Comparison of ENCODE assay signal across 14 cellular contexts in genomic region chr16:27729516-27730304, GRCh38.
DNase-seq lines count a peak whose midpoint lies in the region; ATAC-seq and TF ChIP-seq lines count a peak whose summit lies in the region.
"Had no signal": no experiment of that assay in that cellular context is flagged by ENCODE, and none has a peak within 500 bp of the region (broad histone marks: within the 10 kb centered on the region; RNA-seq: fewer than 3 reads in every experiment).

No MANE protein-coding gene starts in this region.

- peaks cover 4% of the 10 kb centered on the region for H3K27me3 Mint-ChIP-seq in nephron progenitor cell (ENCODE audit: low read depth, poor library complexity)
- H3K27me3 Mint-ChIP-seq: activated CD4-positive, alpha-beta T cell treated with anti-CD3 and anti-CD28 coated beads, Interleukin-2, amount 10 ng/mL, durations not matched to agents 24 days and 14 days had no signal

- no peak overlapping the region for H3K27ac Mint-ChIP-seq in nephron progenitor cell
- H3K27ac Mint-ChIP-seq: activated CD4-positive, alpha-beta T cell treated with anti-CD3 and anti-CD28 coated beads, Interleukin-2, amount 10 ng/mL, durations not matched to agents 24 days and 14 days had no signal

- no peak overlapping the region for H3K4me3 ChIP-seq in coronary artery

- peak overlapping the region; percentile 2 for H3K4me3 Mint-ChIP-seq in nephron progenitor cell
- H3K4me3 Mint-ChIP-seq: activated CD4-positive, alpha-beta T cell treated with anti-CD3 and anti-CD28 coated beads, Interleukin-2, amount 10 ng/mL, durations not matched to agents 24 days and 14 days had no signal

- no peak overlapping the region for H3K27ac ChIP-seq in coronary artery

- H3K36me3 Mint-ChIP-seq in nephron progenitor cell (ENCODE audit: low read depth): peaks cover 46% of the 10 kb centered on the region

- H3K4me1 Mint-ChIP-seq in nephron progenitor cell: peaks cover 32% of the 10 kb centered on the region

- DNase-seq in GDM1 (lab: John Stamatoyannopoulos, UW) (peak; percentile 89), NCI-H2171 (lab: John Stamatoyannopoulos, UW) (peak; percentile 25), dermis blood vessel endothelial cell (peak; percentile 54), nephron progenitor cell (no peak), middle frontal gyrus (ENCODE audit: extremely low spot score, low spot score) (no peak), coronary artery (ENCODE audit: low spot score) (no peak), SW 1271 (lab: John Stamatoyannopoulos, UW) (no peak)
- DNase-seq: activated CD4-positive, alpha-beta T cell treated with anti-CD3 and anti-CD28 coated beads, Interleukin-2, amount 10 ng/mL, durations not matched to agents 24 days and 14 days; activated effector memory CD4-positive, alpha-beta T cell treated with Interleukin-2 at 50 U/mL for 16 hours; Caco-2; cortex of kidney; SHP77 treated with DMSO at 0.1 percent for 48 hours; small intestine had no signal

- TF ChIP-seq CTCF in nephron progenitor cell (IDR thresholded peaks at IDR 0.05) (no peak), coronary artery (IDR thresholded peaks at IDR 0.05) (no peak)

- H3K9me3 Mint-ChIP-seq in nephron progenitor cell: no peaks in the 10 kb centered on the region
- H3K9me3 Mint-ChIP-seq: activated CD4-positive, alpha-beta T cell treated with anti-CD3 and anti-CD28 coated beads, Interleukin-2, amount 10 ng/mL, durations not matched to agents 24 days and 14 days had no signal

- ATAC-seq in GM19395 (IDR thresholded peaks at IDR 0.05; ENCODE audit: unreplicated experiment): no peak

Comparison
In these comparisons a context has a peak if more than half of its experiments do, and no peak if none do; other contexts are left out.
1. DNase-seq: peak in GDM1 (single experiment), NCI-H2171 (single experiment) and dermis blood vessel endothelial cell (single experiment); none in nephron progenitor cell (single experiment), middle frontal gyrus (single experiment), coronary artery (single experiment) and SW 1271 (0 of 2).